26 cellular contexts compared by ENCODE assay signal in the genomic region with DNA sequence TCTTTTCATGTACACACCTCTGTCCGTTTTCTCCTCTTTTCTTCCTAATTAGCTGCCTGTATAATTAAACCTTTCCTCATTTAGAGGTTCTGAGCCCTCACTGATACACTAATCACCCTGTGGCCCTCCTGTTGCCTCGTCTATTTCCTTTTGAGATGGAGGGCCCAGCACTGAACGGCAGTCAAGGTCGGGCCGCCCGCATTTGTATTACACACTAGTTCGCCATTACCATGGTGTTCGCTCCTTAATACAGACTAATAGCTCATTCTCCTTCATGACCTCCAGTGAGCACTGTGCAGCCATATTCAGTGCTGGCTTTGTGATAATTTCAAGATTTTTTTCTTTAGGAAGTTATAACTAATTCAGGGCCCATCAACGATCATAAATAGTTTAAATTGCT.
DNase-seq lines count a peak whose midpoint lies in the region; ATAC-seq, FAIRE-seq and TF ChIP-seq lines count a peak whose summit lies in the region.
"Had no signal": no experiment of that assay in that cellular context is flagged by ENCODE, and none has a peak within 500 bp of the region (broad histone marks: within the 10 kb centered on the region; RNA-seq: fewer than 3 reads in every experiment).

No MANE protein-coding gene starts in this region.

- no peak overlapping the region for H3K14ac ChIP-seq in IMR-90 (replicated peaks; ENCODE audit: low read depth, low read length)

- TF ChIP-seq POLR2A in IMR-90 (IDR thresholded peaks at IDR 0.05; ENCODE audit: low read depth, low read length) (no peak), K562 (conservative IDR thresholded peaks at IDR 0.05) (no peak)

- peaks cover 23% of the 10 kb centered on the region for H3K36me3 ChIP-seq in DOHH2 (ENCODE audit: control insufficient read depth, low read length)
- H3K36me3 ChIP-seq in IMR-90 (ENCODE audit: control insufficient read depth, insufficient read depth, low read length), result no peaks in the 10 kb centered on the region
- no peaks in the 10 kb centered on the region for H3K36me3 ChIP-seq in K562 (ENCODE audit: control insufficient read depth, insufficient read depth, low read length)
- H3K36me3 ChIP-seq in osteoblast (ENCODE audit: insufficient read depth, low read length), result no peaks in the 10 kb centered on the region

- no peak overlapping the region for H3K4ac ChIP-seq in IMR-90 (ENCODE audit: low read depth, low read length)

- H4K20me1 ChIP-seq in DOHH2 (ENCODE audit: control insufficient read depth, insufficient read depth, low read depth, low read length), result peaks cover 6% of the 10 kb centered on the region; the same call in 1 of the 2 replicates
- H4K20me1 ChIP-seq in IMR-90 (ENCODE audit: insufficient read depth, low read length), result peaks cover 3% of the 10 kb centered on the region; the same call in 1 of the 2 replicates
- H4K20me1 ChIP-seq in K562 (replicated peaks; ENCODE audit: control insufficient read depth, insufficient read depth, low read length), result no peaks in the 10 kb centered on the region
- H4K20me1 ChIP-seq in osteoblast (ENCODE audit: insufficient read depth, low read length), result no peaks in the 10 kb centered on the region

- POLR2A ChIA-PET in IMR-90 (lab: Charles Lee; ENCODE audit: unreplicated experiment), result no interaction called here
- POLR2A ChIA-PET in K562 (lab: Yijun Ruan, JAX), result interaction anchor here (1.5 kb wide), 1 partner anchor 12 kb away, joined by 3 read pairs; no protein-coding TSS in a partner anchor

- H2AFZ ChIP-seq in IMR-90 (replicated peaks; ENCODE audit: low read length, poor library complexity), result no peak overlapping the region
- H2AFZ ChIP-seq in K562 (ENCODE audit: low read depth, low read length), result peak overlapping the region; percentile 26; the same call in 1 of the 2 replicates
- H2AFZ ChIP-seq in osteoblast (ENCODE audit: low read length), result peak overlapping the region; percentile 79

- H3K4me1 ChIP-seq in DOHH2 (ENCODE audit: control insufficient read depth, low read length) (peaks cover 12% of the 10 kb centered on the region), IMR-90 (ENCODE audit: control insufficient read depth, insufficient read depth, low read length) (peaks cover 7% of the 10 kb centered on the region), K562 (replicated peaks in 1 of 2; ENCODE audit: control insufficient read depth in 2 of 2, insufficient read depth in 2 of 2, low read length in 2 of 2) (peaks cover 0 to 3% of the 10 kb centered on the region in 2 experiments; a peak in 2 of 5 replicates), osteoblast (ENCODE audit: insufficient read depth, low read length) (peaks cover 39% of the 10 kb centered on the region)

- no peak overlapping the region for H3K4me3 Mint-ChIP-seq in activated T-helper 17 cell treated with anti-CD3 and anti-CD28 coated beads, Interleukin-2, amount 50 U/mL, for 72 hours
- H3K4me3 Mint-ChIP-seq: B cell, H9, IgD-negative memory B cell had no signal

- peaks cover 53% of the 10 kb centered on the region for H3K27me3 Mint-ChIP-seq in activated T-helper 17 cell treated with anti-CD3 and anti-CD28 coated beads, Interleukin-2, amount 50 U/mL, for 72 hours

- H3K9ac ChIP-seq in IMR-90 (ENCODE audit: low read depth, low read length), result no peak overlapping the region
- no peak overlapping the region for H3K9ac ChIP-seq in K562 (ENCODE audit: insufficient read depth in 1 of 2, low read depth in 2 of 2, low read length in 2 of 2)

- no peak overlapping the region for H4K91ac ChIP-seq in IMR-90 (ENCODE audit: insufficient read depth, low read depth, low read length)

- H2BK15ac ChIP-seq in IMR-90 (ENCODE audit: low read depth, low read length), result no peak overlapping the region

- H2BK20ac ChIP-seq in IMR-90 (ENCODE audit: low read depth, low read length), result peak overlapping the region; percentile 20; the same call in 1 of the 2 replicates

- H3K56ac ChIP-seq in IMR-90 (ENCODE audit: extremely low read depth, insufficient read depth, low read length), result no peak overlapping the region

- no peak for FAIRE-seq in K562 (lab: Jason Lieb, UNC)

- DNase-seq in IMR-90 (no peak), K562 (ENCODE audit: extremely low read depth in 1 of 4, low spot score in 3 of 4) (no peak), osteoblast (ENCODE audit: insufficient read length, low spot score, missing footprints) (no peak), C1 segment of cervical spinal cord (lab: John Stamatoyannopoulos, UW) (no peak)
- DNase-seq: CD4-positive, CD25-positive, alpha-beta regulatory T cell; DMS153; DND-41; H9; NCI-H1092 treated with DMSO at 0.1 percent for 48 hours; NCI-H1436; NCI-H187; NCI-H2081 treated with DMSO at 0.1 percent for 48 hours; NCI-H2171; NCI-H226; NCI-H510A; NCI-H69; SHP77 treated with DMSO at 0.1 percent for 48 hours; SW 1271 had no signal

- H4K5ac ChIP-seq in IMR-90 (ENCODE audit: low read depth, low read length), result no peak overlapping the region

- H3K9me3 ChIP-seq in DOHH2 (ENCODE audit: control insufficient read depth, insufficient read depth, low read length), result no peaks in the 10 kb centered on the region
- H3K9me3 ChIP-seq in IMR-90 (ENCODE audit: control insufficient read depth, insufficient read depth, low read length), result peaks cover 2% of the 10 kb centered on the region
- H3K9me3 ChIP-seq in K562 (replicated peaks; ENCODE audit: control insufficient read depth, insufficient read depth, low read depth, low read length), result no peaks in the 10 kb centered on the region
- no peaks in the 10 kb centered on the region for H3K9me3 ChIP-seq in osteoblast (ENCODE audit: low read depth, low read length)

- peaks cover 4% of the 10 kb centered on the region for H3K9me3 Mint-ChIP-seq in activated T-helper 17 cell treated with anti-CD3 and anti-CD28 coated beads, Interleukin-2, amount 50 U/mL, for 72 hours
- H3K9me3 Mint-ChIP-seq: H9 had no signal

- H3K27ac Mint-ChIP-seq in activated T-helper 17 cell treated with anti-CD3 and anti-CD28 coated beads, Interleukin-2, amount 50 U/mL, for 72 hours, result no peak overlapping the region
- H3K27ac Mint-ChIP-seq: B cell; CD4-positive, CD25-positive, alpha-beta regulatory T cell; H9; IgD-negative memory B cell had no signal

- H3K79me1 ChIP-seq in IMR-90 (ENCODE audit: low read depth in 1 of 2, low read length in 2 of 2), result no peaks in the 10 kb centered on the region

- no peak overlapping the region for H2AK9ac ChIP-seq in IMR-90 (replicated peaks; ENCODE audit: low read depth, low read length, poor library complexity)

- no peak overlapping the region for H2BK120ac ChIP-seq in IMR-90 (ENCODE audit: low read depth, low read length)

- in situ Hi-C loops in IMR-90 (cut with MboI; ENCODE audit: low sequenced_read_pairs) (no loop called here), K562 (cut with MboI) (loop anchor here (10.0 kb wide), 1 partner anchor 147 kb away; a partner anchor contains a TSS)

- no peak overlapping the region for H2BK5ac ChIP-seq in IMR-90 (ENCODE audit: low read depth, low read length, poor library complexity, severe bottlenecking)

- H2AK5ac ChIP-seq in IMR-90 (ENCODE audit: low read depth, low read length), result no peak overlapping the region; the same call in 1 of the 2 replicates

- intact Hi-C loops in IMR-90 (cut with micrococcal nuclease), result no loop called here
- intact Hi-C loops in K562 (cut with micrococcal nuclease), result no loop called here

- 0 out of 2 replicates have a peak, but pooled peaks cover 2% of the 10 kb centered on the region for H3F3A ChIP-seq in DOHH2 (ENCODE audit: control insufficient read depth, insufficient read depth)

- no peak overlapping the region for H4K8ac ChIP-seq in IMR-90 (ENCODE audit: low read depth in 2 of 2, low read length in 2 of 2)

- TF ChIP-seq RAD21 in IMR-90 (IDR thresholded peaks at IDR 0.05; ENCODE audit: low read length) (no peak), K562 (CRISPR knock-in tag; conservative IDR thresholded peaks at IDR 0.05 in 1 of 2, IDR thresholded peaks at IDR 0.05 in 1 of 2) (no peak)

- H3K79me2 ChIP-seq in DOHH2 (ENCODE audit: control insufficient read depth, low read length), result peaks cover 80% of the 10 kb centered on the region
- H3K79me2 ChIP-seq in K562 (ENCODE audit: control insufficient read depth, insufficient read depth, low read length), result no peaks in the 10 kb centered on the region
- no peaks in the 10 kb centered on the region for H3K79me2 ChIP-seq in osteoblast (ENCODE audit: insufficient read depth, low read length)

- H3K4me1 Mint-ChIP-seq in activated T-helper 17 cell treated with anti-CD3 and anti-CD28 coated beads, Interleukin-2, amount 50 U/mL, for 72 hours, result no peaks in the 10 kb centered on the region
- H3K4me1 Mint-ChIP-seq: B cell had no signal

- no peak overlapping the region for H3K18ac ChIP-seq in IMR-90 (ENCODE audit: low read depth, low read length)

- no peaks in the 10 kb centered on the region for H3K9me2 ChIP-seq in DOHH2 (replicated peaks; ENCODE audit: control insufficient read depth, low read length)

- H3K9me1 ChIP-seq in IMR-90 (ENCODE audit: insufficient read depth, low read length) (peaks cover 2% of the 10 kb centered on the region; the same call in 1 of the 2 replicates), K562 (ENCODE audit: control insufficient read depth, insufficient read depth, low read length) (no peaks in the 10 kb centered on the region)

- CTCF ChIA-PET in IMR-90 (lab: Yijun Ruan, JAX) (no interaction called here), K562 (lab: Yijun Ruan, JAX; ENCODE audit: low intra/inter-chr PET ratio) (no interaction called here)

- H3K23ac ChIP-seq in IMR-90 (ENCODE audit: low read depth, low read length), result no peak overlapping the region

- 100% methylated on average over 2 of the region's 9 CpGs; no CpG with 5 or more reads in 1 of the 2 experiments for WGBS in IMR-90 (ENCODE audit: extremely low coverage in 2 of 2, insufficient read length in 1 of 2), 2 experiments
- 41% methylated on average over 9 of the region's 9 CpGs for WGBS in K562 (ENCODE audit: insufficient coverage, low coverage, missing lambda C conversion rate)

- BruUV-seq in IMR-90 (replicated peaks; lab: Mats Ljungman, UMichigan) (no TSS peak), K562 (replicated peaks; lab: Mats Ljungman, UMichigan) (no TSS peak)

- no peak for TF ChIP-seq EP300 in K562 (IDR thresholded peaks at IDR 0.05; ENCODE audit: low read length)

- ATAC-seq in IMR-90 (ENCODE audit: low read depth) (no peak), K562 (no peak), HG03108 (IDR thresholded peaks at IDR 0.05; ENCODE audit: unreplicated experiment) (no peak)
- ATAC-seq in activated T-helper 17 cell treated with anti-CD3 and anti-CD28 coated beads, Interleukin-2, amount 50 U/mL, for 72 hours (replicated peaks), result no peak
- ATAC-seq: Panc1 had no signal

- no peak overlapping the region for H3K27ac ChIP-seq in DOHH2 (ENCODE audit: low read depth, low read length)
- H3K27ac ChIP-seq in IMR-90 (ENCODE audit: insufficient read depth, low read length), result no peak overlapping the region
- H3K27ac ChIP-seq in K562 (ENCODE audit: extremely low read depth, low read depth, low read length), result no peak overlapping the region
- no peak overlapping the region for H3K27ac ChIP-seq in osteoblast (ENCODE audit: low read depth, low read length)
- H3K27ac ChIP-seq: RWPE1, SK-N-MC had no signal

- H3K27me3 ChIP-seq in DOHH2 (ENCODE audit: control insufficient read depth, low read length) (no peaks in the 10 kb centered on the region), IMR-90 (ENCODE audit: control insufficient read depth, insufficient read depth, low read length) (peaks cover 14% of the 10 kb centered on the region), K562 (ENCODE audit: control insufficient read depth in 2 of 2, insufficient read depth in 2 of 2, low read length in 2 of 2) (no peaks in the 10 kb centered on the region), osteoblast (ENCODE audit: insufficient read depth, low read length) (peaks cover 6% of the 10 kb centered on the region)

- H3K4me3 ChIP-seq in DOHH2 (ENCODE audit: low read length) (no peak overlapping the region), IMR-90 (ENCODE audit: insufficient read depth, low read depth, low read length) (no peak overlapping the region), K562 (no peak overlapping the region), osteoblast (ENCODE audit: insufficient read depth, low read length) (no peak overlapping the region)
- H3K4me3 ChIP-seq: SK-N-MC had no signal

- dilution Hi-C loops in IMR-90 (cut with HindIII; ENCODE audit: low sequenced_read_pairs, unreplicated experiment), result no loop called here

- H3K4me2 ChIP-seq in DOHH2 (ENCODE audit: low read length), result peak overlapping the region; percentile 10; the same call in 1 of the 2 replicates
- no peak overlapping the region for H3K4me2 ChIP-seq in IMR-90 (ENCODE audit: low read depth, low read length)
- no peak overlapping the region for H3K4me2 ChIP-seq in K562 (ENCODE audit: insufficient read depth, low read length)
- H3K4me2 ChIP-seq in osteoblast (ENCODE audit: insufficient read depth, low read length), result no peak overlapping the region

- H3K36me3 Mint-ChIP-seq in activated T-helper 17 cell treated with anti-CD3 and anti-CD28 coated beads, Interleukin-2, amount 50 U/mL, for 72 hours (ENCODE audit: low read depth), result no peaks in the 10 kb centered on the region
- H3K36me3 Mint-ChIP-seq: CD4-positive, CD25-positive, alpha-beta regulatory T cell had no signal

- TF ChIP-seq CTCF in DOHH2 (IDR thresholded peaks at IDR 0.05; ENCODE audit: low read depth, low read length, poor library complexity, severe bottlenecking) (no peak), IMR-90 (conservative IDR thresholded peaks at IDR 0.05; ENCODE audit: low read depth, low read length) (no peak), K562 (IDR thresholded peaks at IDR 0.05 in 2 of 3, conservative IDR thresholded peaks at IDR 0.05 in 1 of 3; ENCODE audit: insufficient read depth in 2 of 3, low read depth in 1 of 3, low read length in 3 of 3) (no peak), osteoblast (IDR thresholded peaks at IDR 0.05; ENCODE audit: extremely low read depth, low read depth, low read length) (no peak)
